Comparison of ENCODE assay signal across 21 cellular contexts in genomic region chr1:199161319-199161680, GRCh38.
DNase-seq lines count a peak whose midpoint lies in the region; ATAC-seq, FAIRE-seq and TF ChIP-seq lines count a peak whose summit lies in the region.
"Had no signal": no experiment of that assay in that cellular context is flagged by ENCODE, and none has a peak within 500 bp of the region (broad histone marks: within the 10 kb centered on the region; RNA-seq: fewer than 3 reads in every experiment).

No MANE protein-coding gene starts in this region.

- H3K4me1 ChIP-seq in Loucy (ENCODE audit: insufficient read depth, low read length, poor library complexity, severe bottlenecking), result peaks cover 49% of the 10 kb centered on the region
- no peaks in the 10 kb centered on the region for H3K4me1 ChIP-seq in K562 (replicated peaks in 1 of 2; ENCODE audit: control insufficient read depth in 2 of 2, insufficient read depth in 2 of 2, low read length in 2 of 2)
- H3K4me1 ChIP-seq: Caco-2 had no signal

- TF ChIP-seq EP300 in K562 (IDR thresholded peaks at IDR 0.05; ENCODE audit: low read length), result no peak

- H3K27me3 ChIP-seq in Loucy (ENCODE audit: insufficient read depth, low read length, poor library complexity, severe bottlenecking) (no peaks in the 10 kb centered on the region), K562 (ENCODE audit: control insufficient read depth in 2 of 2, insufficient read depth in 2 of 2, low read length in 2 of 2) (no peaks in the 10 kb centered on the region)

- in situ Hi-C loops in K562 (cut with MboI), result no loop called here

- no peak for TF ChIP-seq POLR2A in K562 (conservative IDR thresholded peaks at IDR 0.05)

- peak overlapping the region; percentile 77 for H3K27ac Mint-ChIP-seq in activated T-cell treated with anti-CD3 and anti-CD28 coated beads, Interleukin-2, amount 50 U/mL, for 24 hours
- H3K27ac Mint-ChIP-seq in stimulated activated naive B cell treated with anti-CD40 and anti-IgM and Interleukin-4, amounts not matched to agents 10 μg/mL and 1 μg/mL and 100 μg/mL, for 72 hours, result no peak overlapping the region
- H3K27ac Mint-ChIP-seq: CD14-positive monocyte had no signal

- DNase-seq in activated T-cell treated with anti-CD3 and anti-CD28 coated beads, Interleukin-2, amount 50 U/mL, for 24 hours, result no peak
- DNase-seq in activated T-cell treated with anti-CD3 and anti-CD28 coated beads, Interleukin-2, amount 50 U/mL, for 1 hour, result no peak
- DNase-seq in K562 (ENCODE audit: extremely low read depth in 1 of 4, low spot score in 3 of 4) (no peak), NCI-H146 treated with DMSO at 0.1 percent for 48 hours (lab: John Stamatoyannopoulos, UW; ENCODE audit: unreplicated experiment) (no peak), ureter (ENCODE audit: low spot score) (no peak)
- no peak for DNase-seq in stimulated activated naive B cell treated with anti-CD40 and anti-IgM and Interleukin-4, amounts not matched to agents 10 μg/mL and 1 μg/mL and 100 μg/mL, for 72 hours
- DNase-seq: Caco-2; NCI-H1694 treated with DMSO at 0.1 percent for 48 hours; NCI-H345; NCI-H526 treated with DMSO at 0.1 percent for 48 hours; NK-92 treated with Interleukin-12 subunit alpha and Interleukin-12 subunit beta, amount 100 ng/mL, for 24 hours; PC-9; SK-N-SH; T-helper 1 cell had no signal

- no peak for TF ChIP-seq CTCF in Loucy (conservative IDR thresholded peaks at IDR 0.05; ENCODE audit: low read length)
- no peak for TF ChIP-seq CTCF in K562 (IDR thresholded peaks at IDR 0.05 in 2 of 3, conservative IDR thresholded peaks at IDR 0.05 in 1 of 3; ENCODE audit: insufficient read depth in 2 of 3, low read depth in 1 of 3, low read length in 3 of 3)

- H3K9me2 ChIP-seq in Loucy (replicated peaks; ENCODE audit: low read depth, low read length), result no peaks in the 10 kb centered on the region
- H3K9me2 ChIP-seq: SK-N-SH had no signal

- H3K36me3 Mint-ChIP-seq in activated T-cell treated with anti-CD3 and anti-CD28 coated beads, Interleukin-2, amount 50 U/mL, for 24 hours (ENCODE audit: low read depth), result no peaks in the 10 kb centered on the region
- H3K36me3 Mint-ChIP-seq in stimulated activated naive B cell treated with anti-CD40 and anti-IgM and Interleukin-4, amounts not matched to agents 10 μg/mL and 1 μg/mL and 100 μg/mL, for 72 hours, result peaks cover 0 to 5% of the 10 kb centered on the region in 2 donors
- H3K36me3 Mint-ChIP-seq: CD14-positive monocyte had no signal

- H3K4me3 Mint-ChIP-seq in activated T-cell treated with anti-CD3 and anti-CD28 coated beads, Interleukin-2, amount 50 U/mL, for 24 hours, result no peak overlapping the region
- no peak overlapping the region for H3K4me3 Mint-ChIP-seq in stimulated activated naive B cell treated with anti-CD40 and anti-IgM and Interleukin-4, amounts not matched to agents 10 μg/mL and 1 μg/mL and 100 μg/mL, for 72 hours
- H3K4me3 Mint-ChIP-seq: CD14-positive monocyte had no signal

- no peaks in the 10 kb centered on the region for H3K36me3 ChIP-seq in Loucy (ENCODE audit: insufficient read depth, low read length)
- no peaks in the 10 kb centered on the region for H3K36me3 ChIP-seq in K562 (ENCODE audit: control insufficient read depth, insufficient read depth, low read length)

- peaks cover 41% of the 10 kb centered on the region for H3K4me1 Mint-ChIP-seq in activated T-cell treated with anti-CD3 and anti-CD28 coated beads, Interleukin-2, amount 50 U/mL, for 24 hours (ENCODE audit: low read depth)
- H3K4me1 Mint-ChIP-seq in stimulated activated naive B cell treated with anti-CD40 and anti-IgM and Interleukin-4, amounts not matched to agents 10 μg/mL and 1 μg/mL and 100 μg/mL, for 72 hours, result peaks cover 18 to 46% of the 10 kb centered on the region in 2 donors
- H3K4me1 Mint-ChIP-seq: CD14-positive monocyte had no signal

- H3K9me1 ChIP-seq in K562 (ENCODE audit: control insufficient read depth, insufficient read depth, low read length), result no peaks in the 10 kb centered on the region

- H3K4me2 ChIP-seq in Loucy (ENCODE audit: low read depth, low read length, poor library complexity, severe bottlenecking) (peak overlapping the region; percentile 68), K562 (ENCODE audit: insufficient read depth, low read length) (no peak overlapping the region)
- H3K4me2 ChIP-seq: PC-9, SK-N-SH had no signal

- H4K20me1 ChIP-seq in Loucy (ENCODE audit: insufficient read depth, low read length, poor library complexity, severe bottlenecking), result no peaks in the 10 kb centered on the region
- no peaks in the 10 kb centered on the region for H4K20me1 ChIP-seq in K562 (replicated peaks; ENCODE audit: control insufficient read depth, insufficient read depth, low read length)

- H3K4me3 ChIP-seq in Loucy (ENCODE audit: low read length, poor library complexity, severe bottlenecking) (peak overlapping the region; percentile 31), K562 (no peak overlapping the region)
- H3K4me3 ChIP-seq: PC-9 had no signal

- no peak overlapping the region for H3K27ac ChIP-seq in K562 (ENCODE audit: extremely low read depth, low read depth, low read length)
- H3K27ac ChIP-seq: 22Rv1, HL-60, PC-9 had no signal

- intact Hi-C loops in K562 (cut with micrococcal nuclease), result no loop called here

- BruUV-seq in K562 (replicated peaks; lab: Mats Ljungman, UMichigan), result no TSS peak

- POLR2A ChIA-PET in K562 (lab: Yijun Ruan, JAX), result no interaction called here

- H3K79me2 ChIP-seq in Loucy (ENCODE audit: insufficient read depth, low read length), result no peaks in the 10 kb centered on the region
- H3K79me2 ChIP-seq in K562 (ENCODE audit: control insufficient read depth, insufficient read depth, low read length), result no peaks in the 10 kb centered on the region

- H3K9me3 Mint-ChIP-seq in activated T-cell treated with anti-CD3 and anti-CD28 coated beads, Interleukin-2, amount 50 U/mL, for 24 hours, result peaks cover 5% of the 10 kb centered on the region
- H3K9me3 Mint-ChIP-seq in stimulated activated naive B cell treated with anti-CD40 and anti-IgM and Interleukin-4, amounts not matched to agents 10 μg/mL and 1 μg/mL and 100 μg/mL, for 72 hours, result peaks cover 2 to 4% of the 10 kb centered on the region in 2 donors

- H3K9me3 ChIP-seq in Loucy (ENCODE audit: insufficient read depth, low read depth, low read length) (no peaks in the 10 kb centered on the region), K562 (replicated peaks; ENCODE audit: control insufficient read depth, insufficient read depth, low read depth, low read length) (no peaks in the 10 kb centered on the region; the same call in 1 of the 2 replicates)
- H3K9me3 ChIP-seq: Caco-2, SK-N-SH had no signal

- no peaks in the 10 kb centered on the region for H3F3A ChIP-seq in Loucy (ENCODE audit: low read depth)

- peaks cover 3% of the 10 kb centered on the region for H3K27me3 Mint-ChIP-seq in activated T-cell treated with anti-CD3 and anti-CD28 coated beads, Interleukin-2, amount 50 U/mL, for 24 hours
- H3K27me3 Mint-ChIP-seq in stimulated activated naive B cell treated with anti-CD40 and anti-IgM and Interleukin-4, amounts not matched to agents 10 μg/mL and 1 μg/mL and 100 μg/mL, for 72 hours, result peaks cover 25 to 29% of the 10 kb centered on the region in 2 donors

- ATAC-seq in K562, result no peak
- peak; percentile 3 to 25 for ATAC-seq in stimulated activated naive B cell treated with anti-CD40 and anti-IgM and Interleukin-4, amounts not matched to agents 10 μg/mL and 1 μg/mL and 100 μg/mL, for 72 hours (replicated peaks)
- no peak for ATAC-seq in HG02840 (IDR thresholded peaks at IDR 0.05; ENCODE audit: low FRiP score, unreplicated experiment)
- ATAC-seq: Right ventricle myocardium inferior had no signal

- FAIRE-seq in K562 (lab: Jason Lieb, UNC), result no peak
- FAIRE-seq: GM12891 had no signal

- CTCF ChIA-PET in K562 (lab: Yijun Ruan, JAX; ENCODE audit: low intra/inter-chr PET ratio), result no interaction called here

- peak overlapping the region; percentile 72; the same call in 1 of the 2 replicates for H2AFZ ChIP-seq in Loucy (ENCODE audit: low read length)
- no peak overlapping the region for H2AFZ ChIP-seq in K562 (ENCODE audit: low read depth, low read length)
- H2AFZ ChIP-seq: PC-9 had no signal

- no peak overlapping the region for H3K9ac ChIP-seq in Loucy (ENCODE audit: low read depth, low read length, poor library complexity, severe bottlenecking)
- H3K9ac ChIP-seq in K562 (ENCODE audit: insufficient read depth in 1 of 2, low read depth in 2 of 2, low read length in 2 of 2), result no peak overlapping the region
- H3K9ac ChIP-seq: SK-N-SH had no signal

- no peak for TF ChIP-seq RAD21 in K562 (CRISPR knock-in tag; conservative IDR thresholded peaks at IDR 0.05 in 1 of 2, IDR thresholded peaks at IDR 0.05 in 1 of 2)

TF ChIP-seq in K562, 482 proteins besides CTCF, POLR2A, EP300 and RAD21:
- TF ChIP-seq ZNF316 (IDR thresholded peaks at IDR 0.05), result peak; percentile 18; the same call in 1 of the 2 replicates
- TF ChIP-seq ZNF449 (CRISPR knock-in tag; IDR thresholded peaks at IDR 0.05), result no peak

Comparison
In these comparisons a context has a peak if more than half of its experiments do, and no peak if none do; other contexts are left out.
1. ATAC-seq: peak in stimulated activated naive B cell treated with anti-CD40 and anti-IgM and Interleukin-4, amounts not matched to agents 10 μg/mL and 1 μg/mL and 100 μg/mL, for 72 hours (2 of 2); none in K562 (single experiment) and HG02840 (single experiment).